Comparison of ENCODE assay signal across 10 cellular contexts in the genomic region with DNA sequence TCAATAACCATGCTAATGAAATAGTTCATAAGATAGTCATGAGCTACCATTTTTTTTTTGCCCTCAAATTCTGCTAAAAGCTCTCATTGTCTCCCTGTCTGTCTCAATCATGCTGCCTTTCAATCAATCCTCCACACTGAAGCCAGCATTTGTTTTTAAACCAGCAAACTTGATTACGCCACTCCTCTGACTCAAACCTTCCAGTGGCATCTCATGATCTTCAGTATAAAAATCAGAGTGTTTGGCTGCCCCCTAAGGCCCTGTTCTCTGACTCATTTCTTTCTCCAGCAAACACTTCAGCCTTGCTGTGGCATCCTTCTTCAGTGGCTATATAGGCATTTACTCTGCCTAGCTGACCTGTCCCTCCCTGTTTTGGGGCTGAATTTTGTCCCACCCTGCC. TPM values are rescaled to one million over a fixed set of nuclear protein-coding genes. Genes with fewer than 3 reads are reported as not detected.
DNase-seq lines count a peak whose midpoint lies in the region; ATAC-seq and TF ChIP-seq lines count a peak whose summit lies in the region.
"Had no signal": no experiment of that assay in that cellular context is flagged by ENCODE, and none has a peak within 500 bp of the region (broad histone marks: within the 10 kb centered on the region; RNA-seq: fewer than 3 reads in every experiment).

No MANE protein-coding gene starts in this region.

- 83% methylated on average over 1 of the region's 1 CpG for WGBS in mesenchymal stem cell

- H2BK120ac ChIP-seq in mesenchymal stem cell (ENCODE audit: low read depth, low read length), result no peak overlapping the region

- no peaks in the 10 kb centered on the region for H3K79me1 ChIP-seq in mesenchymal stem cell (replicated peaks; ENCODE audit: low read length, poor library complexity, severe bottlenecking)

- H2BK12ac ChIP-seq in mesenchymal stem cell (ENCODE audit: low read length in 2 of 2), result no peak overlapping the region

- H3K23ac ChIP-seq in mesenchymal stem cell (ENCODE audit: low read length in 2 of 2), result no peak overlapping the region

- H3K27ac ChIP-seq in mesenchymal stem cell (ENCODE audit: low read length, poor library complexity, severe bottlenecking), result no peak overlapping the region
- H3K27ac ChIP-seq: Peyer's patch had no signal

- no peak overlapping the region for H2AFZ ChIP-seq in mesenchymal stem cell (ENCODE audit: low read depth, low read length)

- no peak overlapping the region for H2AK5ac ChIP-seq in mesenchymal stem cell (ENCODE audit: low read length, severe bottlenecking)

- no peak overlapping the region for H2BK5ac ChIP-seq in mesenchymal stem cell (ENCODE audit: low read depth, low read length, poor library complexity, severe bottlenecking)

- DNase-seq in AG10803 (ENCODE audit: low read depth) (peak; percentile 75), HS-5 (ENCODE audit: low read depth) (peak; percentile 86), amniotic epithelial cell (ENCODE audit: low read depth) (peak; percentile 83), mesenchymal stem cell (peak; percentile 81), activated gamma-delta T cell (lab: John Stamatoyannopoulos, UW) (no peak), medulla oblongata (ENCODE audit: extremely low spot score) (no peak), NCI-H1694 treated with DMSO at 0.1 percent for 48 hours (lab: John Stamatoyannopoulos, UW) (no peak)
- DNase-seq: mucosa of descending colon, Peyer's patch had no signal

- no peak overlapping the region for H3K4ac ChIP-seq in mesenchymal stem cell (ENCODE audit: low read depth in 1 of 2, low read length in 2 of 2)

- H3K9me3 ChIP-seq in mesenchymal stem cell (ENCODE audit: control insufficient read depth, low read length), result no peaks in the 10 kb centered on the region
- H3K9me3 ChIP-seq: mucosa of descending colon, Peyer's patch had no signal

- ATAC-seq in GM21515 (IDR thresholded peaks at IDR 0.05; ENCODE audit: unreplicated experiment), result no peak
- ATAC-seq: mucosa of descending colon had no signal

- H4K91ac ChIP-seq in mesenchymal stem cell (ENCODE audit: low read length), result no peak overlapping the region

- TF ChIP-seq CTCF in AG10803 (conservative IDR thresholded peaks at IDR 0.05; ENCODE audit: low read length), result 0 out of 2 replicates have a peak, but pooled peaks have one; percentile 11

- no peak overlapping the region for H2BK15ac ChIP-seq in mesenchymal stem cell (ENCODE audit: low read depth, poor library complexity, severe bottlenecking)

- H3K4me2 ChIP-seq in mesenchymal stem cell (ENCODE audit: low read length, poor library complexity, severe bottlenecking), result no peak overlapping the region

- H3K36me3 ChIP-seq in mesenchymal stem cell (ENCODE audit: control insufficient read depth in 1 of 2, insufficient read depth in 2 of 2, low read depth in 1 of 2, low read length in 2 of 2), result no peaks in the 10 kb centered on the region
- H3K36me3 ChIP-seq: Peyer's patch had no signal

- H3K14ac ChIP-seq in mesenchymal stem cell (ENCODE audit: low read length in 2 of 2), result no peak overlapping the region

- peaks cover 0 to 4% of the 10 kb centered on the region in 2 experiments for H3K27me3 ChIP-seq in mesenchymal stem cell (ENCODE audit: control insufficient read depth in 1 of 2, insufficient read depth in 1 of 2, low read length in 2 of 2)
- H3K27me3 ChIP-seq: Peyer's patch had no signal

- H4K8ac ChIP-seq in mesenchymal stem cell (ENCODE audit: low read length), result no peak overlapping the region

- peak overlapping the region; percentile 48 for H3K9ac ChIP-seq in mesenchymal stem cell (ENCODE audit: low read length)

- no peaks in the 10 kb centered on the region for H3K4me1 ChIP-seq in mesenchymal stem cell (ENCODE audit: control insufficient read depth, insufficient read depth, low read depth, low read length)
- H3K4me1 ChIP-seq: Peyer's patch had no signal

- H3K18ac ChIP-seq in mesenchymal stem cell (ENCODE audit: low read depth in 1 of 2, low read length in 2 of 2), result no peak overlapping the region

- H3K4me3 ChIP-seq in AG10803 (ENCODE audit: low read length) (no peak overlapping the region), mesenchymal stem cell (ENCODE audit: insufficient read depth in 1 of 2, low read depth in 1 of 2, low read length in 2 of 2) (no peak overlapping the region)
- H3K4me3 ChIP-seq: mucosa of descending colon, Peyer's patch had no signal

RNA-seq across cellular contexts. Expression of gene EOMES, which starts 36.0 kb away (rescaled TPM):
- not detected for polyA plus RNA-seq in mesenchymal stem cell (2013, experiment 1 of 2)
- polyA plus RNA-seq in mesenchymal stem cell (2013, experiment 2 of 2), result not detected

Comparison
In these comparisons a context has a peak if more than half of its experiments do, and no peak if none do; other contexts are left out.
1. DNase-seq: peak in AG10803 (single experiment), HS-5 (single experiment), amniotic epithelial cell (single experiment) and mesenchymal stem cell (single experiment); none in activated gamma-delta T cell (single experiment), medulla oblongata (single experiment) and NCI-H1694 treated with DMSO at 0.1 percent for 48 hours (single experiment).